In the genomic region with DNA sequence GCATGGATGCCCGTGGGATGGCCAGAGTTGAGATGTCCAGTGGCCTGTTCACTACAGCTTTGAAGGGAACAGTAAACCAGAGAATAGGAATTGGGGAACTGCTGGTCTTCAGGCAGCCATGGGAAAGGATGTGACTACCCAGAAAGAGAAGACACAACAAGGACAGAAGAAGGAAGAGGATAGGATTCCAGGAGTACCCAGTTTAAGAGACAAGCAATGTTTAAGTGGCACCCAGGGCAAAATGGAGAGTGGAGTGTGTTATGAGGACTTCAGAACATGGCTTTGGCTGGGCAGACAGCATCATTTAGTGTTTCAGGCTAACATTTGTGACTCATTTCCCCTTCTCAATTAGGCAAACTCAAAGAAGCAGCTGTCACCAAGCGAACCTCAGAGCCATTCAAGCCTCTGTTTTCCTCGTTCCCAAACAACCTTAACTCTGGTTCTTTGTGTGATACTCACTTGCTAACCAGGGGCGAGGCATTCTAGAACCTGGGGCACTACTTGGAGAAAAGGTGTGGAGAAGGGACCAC, we compare ENCODE assay signal across 23 cellular contexts. TPM values are rescaled to one million over a fixed set of nuclear protein-coding genes. Genes with fewer than 3 reads are reported as not detected.
DNase-seq lines count a peak whose midpoint lies in the region; ATAC-seq, FAIRE-seq and TF ChIP-seq lines count a peak whose summit lies in the region.
"Had no signal": no experiment of that assay in that cellular context is flagged by ENCODE, and none has a peak within 500 bp of the region (broad histone marks: within the 10 kb centered on the region; RNA-seq: fewer than 3 reads in every experiment).

No MANE protein-coding gene starts in this region.

- BruUV-seq in K562 (replicated peaks; lab: Mats Ljungman, UMichigan) = no TSS peak

- H3K79me2 ChIP-seq in K562 (ENCODE audit: control insufficient read depth, insufficient read depth, low read length) = peaks cover 9% of the 10 kb centered on the region
- no peaks in the 10 kb centered on the region for H3K79me2 ChIP-seq in osteoblast (ENCODE audit: insufficient read depth, low read length)

- H3K4me1 ChIP-seq in K562 (replicated peaks in 1 of 2; ENCODE audit: control insufficient read depth in 2 of 2, insufficient read depth in 2 of 2, low read length in 2 of 2) (peaks cover 0 to 4% of the 10 kb centered on the region in 2 experiments; a peak in 3 of 5 replicates), osteoblast (ENCODE audit: insufficient read depth, low read length) (peaks cover 5% of the 10 kb centered on the region)

- H3K9me1 ChIP-seq in K562 (ENCODE audit: control insufficient read depth, insufficient read depth, low read length) = no peaks in the 10 kb centered on the region

- H4K20me1 ChIP-seq in K562 (replicated peaks; ENCODE audit: control insufficient read depth, insufficient read depth, low read length) (no peaks in the 10 kb centered on the region), osteoblast (ENCODE audit: insufficient read depth, low read length) (no peaks in the 10 kb centered on the region)

- H3K9ac ChIP-seq in K562 (ENCODE audit: insufficient read depth in 1 of 2, low read depth in 2 of 2, low read length in 2 of 2) = no peak overlapping the region

- no peak for TF ChIP-seq POLR2A in K562 (conservative IDR thresholded peaks at IDR 0.05)

- no peaks in the 10 kb centered on the region for H3K27me3 ChIP-seq in K562 (ENCODE audit: control insufficient read depth in 2 of 2, insufficient read depth in 2 of 2, low read length in 2 of 2)
- peaks cover 5% of the 10 kb centered on the region for H3K27me3 ChIP-seq in osteoblast (ENCODE audit: insufficient read depth, low read length)

- no peak for TF ChIP-seq RAD21 in K562 (CRISPR knock-in tag; conservative IDR thresholded peaks at IDR 0.05 in 1 of 2, IDR thresholded peaks at IDR 0.05 in 1 of 2)

- no peak for FAIRE-seq in K562 (lab: Jason Lieb, UNC)

- in situ Hi-C loops in K562 (cut with MboI) = no loop called here

- CTCF ChIA-PET in K562 (lab: Yijun Ruan, JAX; ENCODE audit: low intra/inter-chr PET ratio) = no interaction called here

- POLR2A ChIA-PET in K562 (lab: Yijun Ruan, JAX) = no interaction called here

- no peak overlapping the region for H3K27ac ChIP-seq in K562 (ENCODE audit: extremely low read depth, low read depth, low read length)
- H3K27ac ChIP-seq in osteoblast (ENCODE audit: low read depth, low read length) = no peak overlapping the region

- H3K4me3 ChIP-seq in K562 (no peak overlapping the region), osteoblast (ENCODE audit: insufficient read depth, low read length) (no peak overlapping the region)

- no peak for TF ChIP-seq EP300 in K562 (IDR thresholded peaks at IDR 0.05; ENCODE audit: low read length)

- intact Hi-C loops in K562 (cut with micrococcal nuclease) = no loop called here

- DNase-seq in NCI-H446 treated with DMSO at 0.1 percent for 48 hours (lab: John Stamatoyannopoulos, UW) = peak; percentile 35
- DNase-seq in K562 (ENCODE audit: extremely low read depth in 1 of 4, low spot score in 3 of 4) = no peak
- DNase-seq in osteoblast (ENCODE audit: insufficient read length, low spot score, missing footprints) = peak; percentile 61
- DNase-seq: activated CD4-positive, alpha-beta T cell treated with anti-CD3 and anti-CD28 coated beads, Interleukin-2, amount 10 ng/mL, durations not matched to agents 7 days and 5 days; activated naive CD8-positive, alpha-beta T cell treated with anti-CD3 and anti-CD28 coated beads, Interleukin-2, amount 10 ng/mL, durations not matched to agents 7 days and 5 days; DND-41; effector memory CD8-positive, alpha-beta T cell; head of caudate nucleus; midbrain; NCI-H1105 treated with DMSO at 0.1 percent for 48 hours; NCI-H2171; NCI-H526 treated with DMSO at 0.1 percent for 48 hours; nephron progenitor cell; PC-3; SHP77 treated with DMSO at 0.1 percent for 48 hours; stimulated activated naive CD4-positive, alpha-beta T cell had no signal

- ATAC-seq in GM19452 (IDR thresholded peaks at IDR 0.05; ENCODE audit: unreplicated experiment) = peak; percentile 15
- no peak for ATAC-seq in K562
- ATAC-seq in HG03432 (IDR thresholded peaks at IDR 0.05; ENCODE audit: unreplicated experiment) = no peak
- ATAC-seq in HG03108 (IDR thresholded peaks at IDR 0.05; ENCODE audit: unreplicated experiment) = no peak
- ATAC-seq in HG02759 (IDR thresholded peaks at IDR 0.05; ENCODE audit: unreplicated experiment) = no peak
- ATAC-seq: effector memory CD8-positive, alpha-beta T cell; PC-3 had no signal

- 17% methylated on average over 2 of the region's 4 CpGs for WGBS in K562 (ENCODE audit: insufficient coverage, low coverage, missing lambda C conversion rate)

- H3K9me3 ChIP-seq in K562 (replicated peaks; ENCODE audit: control insufficient read depth, insufficient read depth, low read depth, low read length) (no peaks in the 10 kb centered on the region), osteoblast (ENCODE audit: low read depth, low read length) (peaks cover 2% of the 10 kb centered on the region)

- H3K4me2 ChIP-seq in K562 (ENCODE audit: insufficient read depth, low read length) (no peak overlapping the region), osteoblast (ENCODE audit: insufficient read depth, low read length) (no peak overlapping the region)

- TF ChIP-seq CTCF in K562 (IDR thresholded peaks at IDR 0.05 in 2 of 3, conservative IDR thresholded peaks at IDR 0.05 in 1 of 3; ENCODE audit: insufficient read depth in 2 of 3, low read depth in 1 of 3, low read length in 3 of 3) (no peak), osteoblast (IDR thresholded peaks at IDR 0.05; ENCODE audit: extremely low read depth, low read depth, low read length) (no peak)

- H3K36me3 ChIP-seq in K562 (ENCODE audit: control insufficient read depth, insufficient read depth, low read length) = no peaks in the 10 kb centered on the region
- no peaks in the 10 kb centered on the region for H3K36me3 ChIP-seq in osteoblast (ENCODE audit: insufficient read depth, low read length)

- 0 out of 2 replicates have a peak overlapping the region, but pooled peaks have one; percentile 16 for H2AFZ ChIP-seq in K562 (ENCODE audit: low read depth, low read length)
- no peak overlapping the region for H2AFZ ChIP-seq in osteoblast (ENCODE audit: low read length)

TF ChIP-seq in K562, 482 proteins besides CTCF, POLR2A, EP300 and RAD21 (continues in another document):
- no peak for TF ChIP-seq ZNF584 (CRISPR knock-in tag; IDR thresholded peaks at IDR 0.05; ENCODE audit: low read depth)
- no peak for TF ChIP-seq ZBTB9 (CRISPR knock-in tag; IDR thresholded peaks at IDR 0.05)
- TF ChIP-seq PHF21A (IDR thresholded peaks at IDR 0.05; ENCODE audit: borderline replicate concordance, low read depth) = no peak
- TF ChIP-seq FOXK2 (conservative IDR thresholded peaks at IDR 0.05 in 1 of 2, IDR thresholded peaks at IDR 0.05 in 1 of 2; ENCODE audit: low read depth in 2 of 2) = no peak
- no peak for TF ChIP-seq CXXC5 (CRISPR knock-in tag; IDR thresholded peaks at IDR 0.05)
- no peak for TF ChIP-seq SIX5 (IDR thresholded peaks at IDR 0.05; ENCODE audit: borderline replicate concordance in 1 of 2, insufficient read depth in 1 of 2, low read depth in 1 of 2, low read length in 2 of 2)
- no peak for TF ChIP-seq USF2 (CRISPR knock-in tag; IDR thresholded peaks at IDR 0.05)

RNA-seq across cellular contexts. Expression of gene FAM124B, which starts 4.0 kb away (rescaled TPM):
- total RNA-seq in K562 (2011; cell fraction: chromatin; rRNA removed; ENCODE audit: low replicate concordance) = 10.6 and 11.9 TPM in 2 replicates
- 10.7 and 12.1 TPM in 2 replicates for total RNA-seq in K562 (2011; cell fraction: nucleolus; rRNA removed)
- 12.3 and 12.6 TPM in 2 replicates for total RNA-seq in K562 (2011; cell fraction: nucleoplasm; rRNA removed)
- 8.6 and 10.4 TPM in 2 replicates for total RNA-seq in K562 (2014; rRNA removed)
- 8.6 and 9.7 TPM in 2 replicates for total RNA-seq in K562 (2014; rRNA removed; fragmentation: Illumina TruSeq; extraction: Trizol)
- 6.2 and 7.1 TPM in 2 replicates for total RNA-seq in K562 (2015; rRNA removed; fragmentation: Illumina TruSeq; extraction: Trizol)
- total RNA-seq in K562 (2021) = 7.4 and 7.6 TPM in 2 replicates
- 5.2 and 9.3 TPM in 2 replicates for polyA plus RNA-seq in K562 (2011; rRNA removed)
- polyA plus RNA-seq in K562 (2011; cell fraction: cytosol; rRNA removed) = 5.4 and 7.5 TPM in 2 replicates
- polyA plus RNA-seq in K562 (2011; cell fraction: nucleus; rRNA removed) = 3.3 and 4.7 TPM in 2 replicates
- 5.3 and 6.4 TPM in 2 replicates for polyA plus RNA-seq in K562 (2012)
- polyA plus RNA-seq in K562 (2014; fragmentation: Illumina TruSeq; extraction: Trizol) = 9.1 and 10.1 TPM in 2 replicates
- polyA plus RNA-seq in K562 (2014; fragmentation: Nextera tagmentation; extraction: Ambion mirVana) = 10 to 100 TPM; 15.5 to 21.4 TPM
- 7.4 and 8.4 TPM in 2 replicates for polyA plus RNA-seq in K562 (2014; rRNA removed)
- polyA minus RNA-seq in K562 (2011; rRNA and poly(A)+ RNA removed) = 7.5 and 9.6 TPM in 2 replicates
- 2.9 and 6.8 TPM in 2 replicates for polyA minus RNA-seq in K562 (2011; cell fraction: cytosol; rRNA and poly(A)+ RNA removed)
- 7.9 and 9.6 TPM in 2 replicates for polyA minus RNA-seq in K562 (2011; cell fraction: nucleus; rRNA and poly(A)+ RNA removed)
- not detected in 2 replicates for total RNA-seq in osteoblast
- total RNA-seq: chondrocyte, fibroblast of lung, PC-3, progenitor cell of endocrine pancreas had no signal
- polyA plus RNA-seq: fibroblast of lung had no signal

Comparison
In these comparisons a context has a peak if more than half of its experiments do, and no peak if none do; other contexts are left out.
1. DNase-seq: peak in NCI-H446 treated with DMSO at 0.1 percent for 48 hours (single experiment) and osteoblast (single experiment); none in K562 (0 of 4).